34 cellular contexts compared by ENCODE assay signal in the genomic region with DNA sequence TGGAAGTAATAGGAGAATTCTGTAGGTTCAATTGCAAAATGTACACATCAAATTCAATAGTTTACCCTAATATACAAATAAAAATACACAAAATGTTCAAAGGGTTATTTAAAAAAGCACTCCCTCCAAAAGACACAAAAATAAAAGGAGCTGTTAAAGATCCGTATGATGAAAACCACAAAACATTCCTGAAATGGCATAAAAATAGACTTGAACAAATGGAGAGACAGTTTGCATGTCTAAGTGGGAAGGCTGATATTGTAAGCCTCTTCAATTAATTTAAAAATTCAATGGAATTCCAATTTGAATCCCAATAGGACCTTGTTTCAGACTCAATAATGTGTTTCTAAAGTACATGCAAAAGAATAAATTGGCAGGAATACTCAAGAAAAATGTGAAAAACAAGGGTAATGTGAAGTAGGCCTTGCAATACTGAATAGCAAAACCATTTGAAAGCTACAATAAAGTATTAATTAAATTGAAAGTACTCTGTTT. TPM values are rescaled to one million over a fixed set of nuclear protein-coding genes. Genes with fewer than 3 reads are reported as not detected.
"Had no signal": no experiment of that assay in that cellular context is flagged by ENCODE, and none has a peak within 500 bp of the region (broad histone marks: within the 10 kb centered on the region; RNA-seq: fewer than 3 reads in every experiment).

No MANE protein-coding gene starts in this region.

- FAIRE-seq: endothelial cell of umbilical vein had no signal

- H3K27me3 ChIP-seq: breast epithelium, cardiac muscle cell, colonic mucosa, esophagus squamous epithelium, gastrocnemius medialis, heart left ventricle had no signal

- H3K4me1 ChIP-seq: breast epithelium, colonic mucosa, esophagus squamous epithelium, gastrocnemius medialis, heart left ventricle had no signal

- H3K9me3 ChIP-seq: breast epithelium, colonic mucosa, esophagus squamous epithelium, gastrocnemius medialis, heart left ventricle had no signal

- H3K4me3 ChIP-seq: breast epithelium, cardiac muscle cell, colonic mucosa, esophagus squamous epithelium, gastrocnemius medialis, heart left ventricle had no signal

- H3K27ac ChIP-seq: breast epithelium, cardiac muscle cell, colonic mucosa, epithelial cell of prostate, esophagus squamous epithelium, gastrocnemius medialis, heart left ventricle had no signal

- ATAC-seq: activated naive CD4-positive, alpha-beta T cell treated with anti-CD3 and anti-CD28 coated beads, Interleukin-2, amount 50 U/mL, for 72 hours; activated T-cell treated with anti-CD3 and anti-CD28 coated beads, Interleukin-2, amount 50 U/mL, for 72 hours; gastrocnemius medialis; heart left ventricle had no signal

- DNase-seq: activated CD4-positive, alpha-beta memory T cell treated with anti-CD3 and anti-CD28 coated beads, Interleukin-2, amount 10 ng/mL, durations not matched to agents 7 days and 5 days; activated CD4-positive, alpha-beta T cell treated with anti-CD3 and anti-CD28 coated beads for 1 hour; activated CD4-positive, alpha-beta T cell treated with anti-CD3 and anti-CD28 coated beads for 4 hours; activated CD4-positive, alpha-beta T cell treated with anti-CD3 and anti-CD28 coated beads, Interleukin-2, amount 10 ng/mL, durations not matched to agents 7 days and 5 days; activated CD4-positive, alpha-beta T cell treated with anti-CD3 and anti-CD28 coated beads, Interleukin-2, amount 50 U/mL, for 4 hours; activated CD4-positive, CD25-positive, alpha-beta regulatory T cell; activated CD8-positive, alpha-beta memory T cell treated with anti-CD3 and anti-CD28 coated beads, Interleukin-2, amount 50 U/mL, for 48 hours; activated gamma-delta T cell; activated naive CD4-positive, alpha-beta T cell; activated naive CD4-positive, alpha-beta T cell treated with anti-CD3 and anti-CD28 coated beads, Interleukin-2, amount 10 ng/mL, durations not matched to agents 7 days and 5 days; activated naive CD8-positive, alpha-beta T cell treated with anti-CD3 and anti-CD28 coated beads, Interleukin-2, amount 10 ng/mL, durations not matched to agents 7 days and 5 days; activated T-cell treated with anti-CD3 and anti-CD28 coated beads for 4 hours; activated T-cell treated with anti-CD3 and anti-CD28 coated beads, Interleukin-2, amount 50 U/mL, for 24 hours; activated T-cell treated with anti-CD3 and anti-CD28 coated beads, Interleukin-2, amount 50 U/mL, for 72 hours; amniotic stem cell; anterior cingulate cortex; central memory CD4-positive, alpha-beta T cell; cerebellar nuclear complex; colonic mucosa; effector CD8-positive, alpha-beta T cell; esophagus squamous epithelium; foreskin fibroblast; gastrocnemius medialis; glutamatergic neuron; heart left ventricle; T-helper 2 cell had no signal

- H3K36me3 ChIP-seq: breast epithelium, cardiac muscle cell, colonic mucosa, esophagus squamous epithelium, gastrocnemius medialis, heart left ventricle had no signal

RNA-seq across cellular contexts. Expression of gene INSYN2A, which starts 38.0 kb away (rescaled TPM):
- total RNA-seq: activated CD4-positive, alpha-beta memory T cell treated with anti-CD3 and anti-CD28 coated beads, Interleukin-2, amount 10 ng/mL, durations not matched to agents 7 days and 5 days; activated CD4-positive, alpha-beta T cell treated with anti-CD3 and anti-CD28 coated beads, Interleukin-2, amount 10 ng/mL, durations not matched to agents 7 days and 5 days; activated naive CD4-positive, alpha-beta T cell treated with anti-CD3 and anti-CD28 coated beads, Interleukin-2, amount 50 U/mL, for 72 hours; activated naive CD8-positive, alpha-beta T cell treated with anti-CD3 and anti-CD28 coated beads, Interleukin-2, amount 10 ng/mL, durations not matched to agents 7 days and 5 days; activated T-cell treated with anti-CD3 and anti-CD28 coated beads, Interleukin-2, amount 50 U/mL, for 72 hours; cardiac muscle cell; dermis microvascular lymphatic vessel endothelial cell; gastrocnemius medialis; T-helper 1 cell treated with Interleukin-12 subunit alpha and Interleukin-12 subunit beta and Interleukin-4 antibody, amounts not matched to agents 30 ng/mL and 1 ng/mL, for 36 hours had no signal
- polyA plus RNA-seq: esophagus had no signal
